ENCODE assay signal across 1 cellular context in the genomic region with DNA sequence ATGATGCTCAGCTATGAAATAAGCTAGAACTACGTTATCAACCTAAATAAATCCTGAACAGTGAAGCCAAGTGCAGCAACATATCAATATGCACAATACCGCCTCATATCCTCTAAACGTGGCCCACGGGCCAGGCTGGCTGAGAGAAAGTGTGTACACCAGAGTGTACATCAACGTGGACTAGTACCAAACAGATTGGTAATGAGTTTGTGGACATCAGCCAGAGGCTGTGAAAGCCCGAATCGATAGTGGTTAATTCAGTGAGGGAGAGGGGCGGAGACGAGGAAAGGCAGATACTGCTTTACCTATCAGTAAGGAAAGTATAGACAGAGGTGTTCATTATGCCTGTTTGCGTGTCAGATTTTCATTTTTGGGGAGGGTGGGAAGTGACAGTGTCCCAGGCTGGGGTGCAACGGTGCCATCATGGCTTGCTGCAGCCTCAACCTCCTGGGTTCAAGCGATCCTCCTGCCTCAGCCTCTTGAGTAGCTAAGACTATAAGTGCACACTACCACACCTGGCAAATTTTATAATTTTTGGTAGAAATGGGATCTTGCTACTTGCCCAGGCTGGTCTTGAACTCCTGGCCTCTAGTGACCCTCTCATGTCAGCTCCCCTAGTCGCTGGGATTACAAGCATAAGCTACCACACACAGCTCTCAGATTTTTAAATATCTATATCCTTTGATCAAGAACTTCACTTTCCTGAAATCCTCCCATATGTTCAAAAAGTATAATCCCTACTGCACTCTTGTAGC.
TF ChIP-seq lines count a peak whose summit lies in the region.

No MANE protein-coding gene starts in this region.

TF ChIP-seq in HCT116, 20 proteins besides CTCF, POLR2A, EP300 and RAD21:
- TF ChIP-seq YY1 (IDR thresholded peaks at IDR 0.05; ENCODE audit: extremely low read depth, insufficient replicate concordance, low read depth, low read length), result no peak
- TF ChIP-seq POLR2AphosphoS5 (IDR thresholded peaks at IDR 0.05; ENCODE audit: low read depth, low read length), result peak; percentile 12; the same call in 1 of the 2 replicates
